Comparison of ENCODE assay signal across 1 cellular context in the genomic region with DNA sequence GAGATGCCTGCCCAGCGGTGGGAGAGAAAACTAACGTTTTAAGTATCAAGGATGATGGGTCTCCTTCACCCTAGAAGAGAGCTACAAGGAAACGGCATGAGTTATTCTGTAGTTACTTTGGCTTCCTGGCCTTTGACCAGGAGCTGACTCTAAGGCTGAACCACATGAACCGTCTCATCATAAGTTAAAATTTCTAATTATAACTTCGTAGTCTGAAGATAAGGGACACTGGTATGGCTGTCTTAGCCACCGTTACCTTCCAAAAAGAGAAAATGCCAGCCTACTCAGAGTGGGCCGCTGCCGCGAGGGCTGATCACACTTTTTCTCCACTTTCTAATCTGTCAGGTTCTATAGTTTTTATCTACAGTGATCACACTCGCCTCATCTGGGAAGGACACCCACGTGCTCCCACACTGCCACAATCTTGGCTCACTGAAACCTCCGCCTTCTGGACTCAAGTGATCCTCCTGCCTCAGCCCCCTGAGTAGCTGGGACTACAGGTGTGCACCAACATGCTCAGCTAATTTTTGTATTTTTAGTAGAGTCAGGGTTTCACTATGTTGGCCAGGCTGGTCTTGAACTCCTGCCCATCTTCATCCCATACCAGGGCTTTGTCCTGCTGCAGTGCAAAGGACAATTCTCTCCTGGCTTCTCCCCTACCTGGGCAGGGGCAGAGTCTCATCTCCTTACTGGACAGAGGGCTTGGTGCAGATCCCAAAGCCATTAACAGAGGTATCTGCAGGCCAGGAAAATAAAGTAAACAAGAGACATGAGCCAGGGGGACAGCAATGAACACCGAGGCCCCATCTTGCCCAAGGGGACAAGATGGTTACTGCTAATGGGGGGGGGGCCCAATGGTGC.
TF ChIP-seq lines count a peak whose summit lies in the region.

No MANE protein-coding gene starts in this region.

TF ChIP-seq in IMR-90, 13 proteins besides CTCF, POLR2A, EP300 and RAD21 (continued from another document):
- TF ChIP-seq, protein P1, sequence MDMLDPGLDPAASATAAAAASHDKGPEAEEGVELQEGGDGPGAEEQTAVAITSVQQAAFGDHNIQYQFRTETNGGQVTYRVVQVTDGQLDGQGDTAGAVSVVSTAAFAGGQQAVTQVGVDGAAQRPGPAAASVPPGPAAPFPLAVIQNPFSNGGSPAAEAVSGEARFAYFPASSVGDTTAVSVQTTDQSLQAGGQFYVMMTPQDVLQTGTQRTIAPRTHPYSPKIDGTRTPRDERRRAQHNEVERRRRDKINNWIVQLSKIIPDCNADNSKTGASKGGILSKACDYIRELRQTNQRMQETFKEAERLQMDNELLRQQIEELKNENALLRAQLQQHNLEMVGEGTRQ (IDR thresholded peaks at IDR 0.05; ENCODE audit: low read depth, low read length), result no peak
- TF ChIP-seq NFE2L2 (IDR thresholded peaks at IDR 0.05; ENCODE audit: low read depth, low read length) (no peak), FOS (IDR thresholded peaks at IDR 0.05; ENCODE audit: low read depth, low read length) (no peak), RFX5 (IDR thresholded peaks at IDR 0.05; ENCODE audit: low read depth, low read length) (no peak), MAZ (IDR thresholded peaks at IDR 0.05; ENCODE audit: borderline replicate concordance, low read depth, low read length) (no peak), CHD1 (IDR thresholded peaks at IDR 0.05; ENCODE audit: low read depth, low read length) (no peak)
